18 cellular contexts compared by ENCODE assay signal in genomic region chr3:51706021-51706485, GRCh38. TPM values are rescaled to one million over a fixed set of nuclear protein-coding genes. Genes with fewer than 3 reads are reported as not detected.
A peak's percentile ranks its signal among the peaks of the same experiment; 100 is the strongest.
DNase-seq lines count a peak whose midpoint lies in the region; ATAC-seq and TF ChIP-seq lines count a peak whose summit lies in the region.
"Had no signal": no experiment of that assay in that cellular context is flagged by ENCODE, and none has a peak within 500 bp of the region (broad histone marks: within the 10 kb centered on the region; RNA-seq: fewer than 3 reads in every experiment).

No MANE protein-coding gene starts in this region.

- no peak overlapping the region for H2AK5ac ChIP-seq in IMR-90 (ENCODE audit: low read depth, low read length)

- no CpG with 5 or more reads among the region's 3 CpGs for WGBS in IMR-90 (ENCODE audit: extremely low coverage in 2 of 2, insufficient read length in 1 of 2), 2 experiments
- WGBS in endodermal cell (ENCODE audit: insufficient coverage in 1 of 2, insufficient read length in 1 of 2), 2 experiments, result 71 to 86% methylated on average over 1 to 3 of the region's 3 CpGs

- peaks cover 2% of the 10 kb centered on the region in 2 donors for H3K9me3 Mint-ChIP-seq in activated T-cell treated with anti-CD3 and anti-CD28 coated beads, Interleukin-2, amount 50 U/mL, for 72 hours
- H3K9me3 Mint-ChIP-seq in endodermal cell, result no peaks in the 10 kb centered on the region
- H3K9me3 Mint-ChIP-seq: activated B cell treated with CpG ODN at 0.5 μM for 24 hours; dendritic cell treated with granulocyte-macrophage colony-stimulating factor and Interleukin-4, amounts not matched to agents 40 ng/mL and 50 ng/mL, for 4 days; stimulated activated naive B cell treated with anti-CD40 and anti-IgM and Interleukin-4, amounts not matched to agents 10 μg/mL and 1 μg/mL and 100 μg/mL, for 72 hours had no signal

- H3K27me3 ChIP-seq in IMR-90 (ENCODE audit: control insufficient read depth, insufficient read depth, low read length) (peaks cover 15% of the 10 kb centered on the region; the same call in 1 of the 2 replicates), endodermal cell (ENCODE audit: control insufficient read depth, insufficient read depth, low read length, poor library complexity, severe bottlenecking) (peaks cover 21% of the 10 kb centered on the region)
- H3K27me3 ChIP-seq: suprapubic skin had no signal

- CTCF ChIA-PET in IMR-90 (lab: Yijun Ruan, JAX), result no interaction called here

- no peak overlapping the region for H3K4me3 ChIP-seq in IMR-90 (ENCODE audit: insufficient read depth, low read depth, low read length)
- H3K4me3 ChIP-seq in endodermal cell (ENCODE audit: low read length), result no peak overlapping the region
- H3K4me3 ChIP-seq: lung had no signal

- peak; percentile 8 for DNase-seq in activated T-cell treated with anti-CD3 and anti-CD28 coated beads, Interleukin-2, amount 50 U/mL, for 1 hour
- DNase-seq in activated T-cell treated with anti-CD3 and anti-CD28 coated beads, Interleukin-2, amount 50 U/mL, for 72 hours, result no peak
- DNase-seq in IMR-90, result no peak
- peak; percentile 38 for DNase-seq in endodermal cell
- peak; percentile 36 for DNase-seq in posterior vena cava (ENCODE audit: low spot score)
- no peak for DNase-seq in NOMO-1 treated with DMSO at 0.1 percent for 48 hours (lab: John Stamatoyannopoulos, UW; ENCODE audit: unreplicated experiment)
- DNase-seq in activated T-cell treated with anti-CD3 and anti-CD28 coated beads for 4 hours, result no peak
- no peak for DNase-seq in NOMO-1 (lab: John Stamatoyannopoulos, UW; ENCODE audit: unreplicated experiment in 2 of 2)
- DNase-seq: activated CD8-positive, alpha-beta memory T cell treated with anti-CD3 and anti-CD28 coated beads, Interleukin-2, amount 50 U/mL, for 48 hours; activated effector memory CD4-positive, alpha-beta T cell treated with Interleukin-2 at 50 U/mL for 16 hours; Calu3; stimulated activated naive B cell treated with anti-CD40 and anti-IgM and Interleukin-4, amounts not matched to agents 10 μg/mL and 1 μg/mL and 100 μg/mL, for 72 hours had no signal

- H4K8ac ChIP-seq in IMR-90 (ENCODE audit: low read depth in 2 of 2, low read length in 2 of 2), result no peak overlapping the region

- H4K5ac ChIP-seq in IMR-90 (ENCODE audit: low read depth, low read length), result no peak overlapping the region

- ATAC-seq in activated T-cell treated with anti-CD3 and anti-CD28 coated beads, Interleukin-2, amount 50 U/mL, for 72 hours (replicated peaks in 1 of 2), result no peak
- no peak for ATAC-seq in IMR-90 (ENCODE audit: low read depth)

- no peak overlapping the region for H3K27ac ChIP-seq in IMR-90 (ENCODE audit: insufficient read depth, low read length)
- no peak overlapping the region for H3K27ac ChIP-seq in endodermal cell (ENCODE audit: low read depth, low read length)
- H3K27ac ChIP-seq: C4-2B, KMS-11, suprapubic skin had no signal

- H2BK20ac ChIP-seq in IMR-90 (ENCODE audit: low read depth, low read length), result no peak overlapping the region

- peaks cover 23% of the 10 kb centered on the region for H3K4me1 Mint-ChIP-seq in activated T-cell treated with anti-CD3 and anti-CD28 coated beads, Interleukin-2, amount 50 U/mL, for 72 hours (ENCODE audit: low read depth)
- H3K4me1 Mint-ChIP-seq in endodermal cell, result peaks cover 8% of the 10 kb centered on the region

- peaks cover 21% of the 10 kb centered on the region for H4K20me1 ChIP-seq in IMR-90 (ENCODE audit: insufficient read depth, low read length)

- no peak overlapping the region for H3K9ac ChIP-seq in IMR-90 (ENCODE audit: low read depth, low read length)
- H3K9ac ChIP-seq in endodermal cell (ENCODE audit: extremely low read depth, low read length, poor library complexity, severe bottlenecking), result no peak overlapping the region
- H3K9ac ChIP-seq: KMS-11 had no signal

- intact Hi-C loops in IMR-90 (cut with micrococcal nuclease) (no loop called here), posterior vena cava (cut with DNase I) (no loop called here)

- TF ChIP-seq POLR2A in IMR-90 (IDR thresholded peaks at IDR 0.05; ENCODE audit: low read depth, low read length), result no peak

- BruUV-seq in IMR-90 (replicated peaks; lab: Mats Ljungman, UMichigan), result no TSS peak

- no peak overlapping the region for H3K4me3 Mint-ChIP-seq in activated T-cell treated with anti-CD3 and anti-CD28 coated beads, Interleukin-2, amount 50 U/mL, for 72 hours
- no peak overlapping the region for H3K4me3 Mint-ChIP-seq in endodermal cell
- H3K4me3 Mint-ChIP-seq: activated B cell treated with CpG ODN at 0.5 μM for 24 hours; dendritic cell treated with granulocyte-macrophage colony-stimulating factor and Interleukin-4, amounts not matched to agents 40 ng/mL and 50 ng/mL, for 4 days; stimulated activated naive B cell treated with anti-CD40 and anti-IgM and Interleukin-4, amounts not matched to agents 10 μg/mL and 1 μg/mL and 100 μg/mL, for 72 hours had no signal

- POLR2A ChIA-PET in IMR-90 (lab: Charles Lee; ENCODE audit: unreplicated experiment), result interaction anchor here (0.6 kb wide), 1 partner anchor 756 kb away, joined by 4 read pairs; no protein-coding TSS in a partner anchor

- peaks cover 11% of the 10 kb centered on the region for H3K27me3 Mint-ChIP-seq in activated T-cell treated with anti-CD3 and anti-CD28 coated beads, Interleukin-2, amount 50 U/mL, for 72 hours (ENCODE audit: low read depth)
- peaks cover 28% of the 10 kb centered on the region for H3K27me3 Mint-ChIP-seq in endodermal cell (ENCODE audit: insufficient read depth)
- H3K27me3 Mint-ChIP-seq: activated B cell treated with CpG ODN at 0.5 μM for 24 hours had no signal

- no peak for TF ChIP-seq RAD21 in IMR-90 (IDR thresholded peaks at IDR 0.05; ENCODE audit: low read length)

- no peak overlapping the region for H2BK5ac ChIP-seq in IMR-90 (ENCODE audit: low read depth, low read length, poor library complexity, severe bottlenecking)

- H3K56ac ChIP-seq in IMR-90 (ENCODE audit: extremely low read depth, insufficient read depth, low read length), result no peak overlapping the region

- no peak overlapping the region for H3K27ac Mint-ChIP-seq in activated T-cell treated with anti-CD3 and anti-CD28 coated beads, Interleukin-2, amount 50 U/mL, for 72 hours
- H3K27ac Mint-ChIP-seq in endodermal cell, result no peak overlapping the region
- H3K27ac Mint-ChIP-seq: activated B cell treated with CpG ODN at 0.5 μM for 24 hours; dendritic cell treated with granulocyte-macrophage colony-stimulating factor and Interleukin-4, amounts not matched to agents 40 ng/mL and 50 ng/mL, for 4 days; stimulated activated naive B cell treated with anti-CD40 and anti-IgM and Interleukin-4, amounts not matched to agents 10 μg/mL and 1 μg/mL and 100 μg/mL, for 72 hours had no signal

- H3K14ac ChIP-seq in IMR-90 (replicated peaks; ENCODE audit: low read depth, low read length), result no peak overlapping the region

- in situ Hi-C loops in IMR-90 (cut with MboI; ENCODE audit: low sequenced_read_pairs), result no loop called here

- H3K9me3 ChIP-seq in IMR-90 (ENCODE audit: control insufficient read depth, insufficient read depth, low read length), result no peaks in the 10 kb centered on the region
- no peaks in the 10 kb centered on the region for H3K9me3 ChIP-seq in endodermal cell (ENCODE audit: control insufficient read depth, low read length)
- H3K9me3 ChIP-seq: suprapubic skin had no signal

- H3K4me1 ChIP-seq in IMR-90 (ENCODE audit: control insufficient read depth, insufficient read depth, low read length) (no peaks in the 10 kb centered on the region), endodermal cell (ENCODE audit: control insufficient read depth, insufficient read depth, low read length) (peaks cover 8% of the 10 kb centered on the region)

- no peak overlapping the region for H3K4me2 ChIP-seq in IMR-90 (ENCODE audit: low read depth, low read length)
- H3K4me2 ChIP-seq: KMS-11 had no signal

- no peaks in the 10 kb centered on the region for H3K79me1 ChIP-seq in IMR-90 (ENCODE audit: low read depth in 1 of 2, low read length in 2 of 2)

- peaks cover 2% of the 10 kb centered on the region in 2 donors for H3K36me3 Mint-ChIP-seq in activated T-cell treated with anti-CD3 and anti-CD28 coated beads, Interleukin-2, amount 50 U/mL, for 72 hours (ENCODE audit: insufficient read depth in 2 of 2)
- peaks cover 11% of the 10 kb centered on the region for H3K36me3 Mint-ChIP-seq in endodermal cell (ENCODE audit: low read depth)

- no peak for TF ChIP-seq CTCF in IMR-90 (conservative IDR thresholded peaks at IDR 0.05; ENCODE audit: low read depth, low read length)
- TF ChIP-seq CTCF in endodermal cell (conservative IDR thresholded peaks at IDR 0.05), result no peak

- no peak overlapping the region for H2BK15ac ChIP-seq in IMR-90 (ENCODE audit: low read depth, low read length)

- peak overlapping the region; percentile 46 for H2AFZ ChIP-seq in IMR-90 (replicated peaks; ENCODE audit: low read length, poor library complexity)

- no peak overlapping the region for H2BK120ac ChIP-seq in IMR-90 (ENCODE audit: low read depth, low read length)

- peaks cover 4% of the 10 kb centered on the region; the same call in 1 of the 2 replicates for H3K36me3 ChIP-seq in IMR-90 (ENCODE audit: control insufficient read depth, insufficient read depth, low read length)
- no peaks in the 10 kb centered on the region for H3K36me3 ChIP-seq in endodermal cell (ENCODE audit: control insufficient read depth, insufficient read depth, low read length)

- dilution Hi-C loops in IMR-90 (cut with HindIII; ENCODE audit: low sequenced_read_pairs, unreplicated experiment), result no loop called here

- H3K23ac ChIP-seq in IMR-90 (ENCODE audit: low read depth, low read length), result no peak overlapping the region

- no peak overlapping the region for H2AK9ac ChIP-seq in IMR-90 (replicated peaks; ENCODE audit: low read depth, low read length, poor library complexity)

- no peak overlapping the region for H3K4ac ChIP-seq in IMR-90 (ENCODE audit: low read depth, low read length)

- no peak overlapping the region for H3K18ac ChIP-seq in IMR-90 (ENCODE audit: low read depth, low read length)

- H3K9me1 ChIP-seq in IMR-90 (ENCODE audit: insufficient read depth, low read length), result peaks cover 3% of the 10 kb centered on the region; the same call in 1 of the 2 replicates

- no peak overlapping the region for H4K91ac ChIP-seq in IMR-90 (ENCODE audit: insufficient read depth, low read depth, low read length)

RNA-seq across cellular contexts. Expression of gene GRM2, which starts 0.8 kb away (rescaled TPM):
- total RNA-seq in activated T-cell treated with anti-CD3 and anti-CD28 coated beads, Interleukin-2, amount 50 U/mL, for 72 hours, result 1 to 10 TPM in 1 of 2 donors, under 1 TPM in 1; 0.48 to 2.0 TPM
- total RNA-seq in IMR-90 (2012; rRNA removed) (under 0.01 TPM in 2 replicates), endodermal cell (1 to 10 TPM; 3.9 to 7.4 TPM), posterior vena cava (under 1 TPM; 0.14 to 0.24 TPM)
- polyA plus RNA-seq in IMR-90 (2012; rRNA removed), result 0.14 and 0.19 TPM in 2 replicates
- 0.13 TPM in 1 of 2 replicates, not detected in the other for polyA plus RNA-seq in IMR-90 (2012; cell fraction: cytosol; rRNA removed)
- polyA plus RNA-seq in IMR-90 (2012; cell fraction: nucleus; rRNA removed; ENCODE audit: low replicate concordance), result 0.86 and 2.7 TPM in 2 replicates
- polyA plus RNA-seq in endodermal cell (2013, experiment 1 of 2), result 6.0 TPM
- 4.7 TPM for polyA plus RNA-seq in endodermal cell (2013, experiment 2 of 2)

RNA-seq across cellular contexts. Expression of gene TEX264, which starts 35.0 kb away (rescaled TPM):
- total RNA-seq in activated T-cell treated with anti-CD3 and anti-CD28 coated beads, Interleukin-2, amount 50 U/mL, for 72 hours, result 10 to 100 TPM; 37.8 to 48.0 TPM
- total RNA-seq in IMR-90 (2012; rRNA removed) (26.9 and 30.3 TPM in 2 replicates), endodermal cell (10 to 100 TPM; 21.1 to 24.9 TPM), posterior vena cava (10 to 100 TPM; 17.8 to 24.8 TPM)
- polyA plus RNA-seq in IMR-90 (2012; rRNA removed), result 45.0 and 49.0 TPM in 2 replicates
- polyA plus RNA-seq in IMR-90 (2012; cell fraction: cytosol; rRNA removed), result 31.4 and 67.7 TPM in 2 replicates
- 46.0 and 57.8 TPM in 2 replicates for polyA plus RNA-seq in IMR-90 (2012; cell fraction: nucleus; rRNA removed; ENCODE audit: low replicate concordance)
- 17.6 TPM for polyA plus RNA-seq in endodermal cell (2013, experiment 1 of 2)
- polyA plus RNA-seq in endodermal cell (2013, experiment 2 of 2), result 12.9 TPM

Comparison
In these comparisons a context has a peak if more than half of its experiments do, and no peak if none do; other contexts are left out.
1. DNase-seq: peak in activated T-cell treated with anti-CD3 and anti-CD28 coated beads, Interleukin-2, amount 50 U/mL, for 1 hour (single experiment), endodermal cell (single experiment) and posterior vena cava (single experiment); none in activated T-cell treated with anti-CD3 and anti-CD28 coated beads, Interleukin-2, amount 50 U/mL, for 72 hours (0 of 2), IMR-90 (single experiment), NOMO-1 treated with DMSO at 0.1 percent for 48 hours (single experiment), activated T-cell treated with anti-CD3 and anti-CD28 coated beads for 4 hours (single experiment) and NOMO-1 (0 of 2).